ENCODE assay signal across 9 cellular contexts in genomic region chr11:108221401-108221800, GRCh38. TPM values are rescaled to one million over a fixed set of nuclear protein-coding genes. Genes with fewer than 3 reads are reported as not detected.
DNase-seq lines count a peak whose midpoint lies in the region; ATAC-seq, FAIRE-seq and TF ChIP-seq lines count a peak whose summit lies in the region.
"Had no signal": no experiment of that assay in that cellular context is flagged by ENCODE, and none has a peak within 500 bp of the region (broad histone marks: within the 10 kb centered on the region; RNA-seq: fewer than 3 reads in every experiment).

No MANE protein-coding gene starts in this region.

- peaks cover 3% of the 10 kb centered on the region for H3K36me3 Mint-ChIP-seq in astrocyte (ENCODE audit: low read depth, unreplicated experiment)
- peaks cover 17% of the 10 kb centered on the region for H3K36me3 Mint-ChIP-seq in effector memory CD8-positive, alpha-beta T cell (ENCODE audit: insufficient read depth)

- H3K27me3 Mint-ChIP-seq in astrocyte (ENCODE audit: low read depth, unreplicated experiment) = no peaks in the 10 kb centered on the region
- H3K27me3 Mint-ChIP-seq in effector memory CD8-positive, alpha-beta T cell = no peaks in the 10 kb centered on the region

- no peak overlapping the region for H3K4me3 Mint-ChIP-seq in astrocyte (ENCODE audit: unreplicated experiment)
- no peak overlapping the region for H3K4me3 Mint-ChIP-seq in effector memory CD8-positive, alpha-beta T cell

- TF ChIP-seq EP300 in SK-N-SH (IDR thresholded peaks at IDR 0.05; ENCODE audit: borderline replicate concordance in 1 of 2, low read depth in 1 of 2, low read length in 1 of 2) = no peak
- no peak for TF ChIP-seq EP300 in upper lobe of left lung (IDR thresholded peaks at IDR 0.05)

- H3K9me3 Mint-ChIP-seq in astrocyte (ENCODE audit: unreplicated experiment) = peaks cover 1% of the 10 kb centered on the region
- H3K9me3 Mint-ChIP-seq in effector memory CD8-positive, alpha-beta T cell = no peaks in the 10 kb centered on the region
- H3K9me3 Mint-ChIP-seq: activated naive CD4-positive, alpha-beta T cell treated with anti-CD3 and anti-CD28 coated beads, Interleukin-2, amount 50 U/mL, for 72 hours had no signal

- H3K4me3 ChIP-seq in SK-N-SH (ENCODE audit: low read depth in 2 of 2, low read length in 1 of 2) = peak overlapping the region; percentile 83 to 97
- H3K4me3 ChIP-seq in astrocyte (ENCODE audit: insufficient read depth, low read depth, low read length) = peak overlapping the region; percentile 100
- H3K4me3 ChIP-seq in left lung = peak overlapping the region; percentile 74 to 80
- peak overlapping the region; percentile 5 to 86 (median 76) for H3K4me3 ChIP-seq in upper lobe of left lung

- no peak for TF ChIP-seq POLR2A in upper lobe of left lung (IDR thresholded peaks at IDR 0.05)
- no peak for TF ChIP-seq POLR2A in H54 (IDR thresholded peaks at IDR 0.05; ENCODE audit: low read depth, low read length)

- peaks cover 4 to 10% of the 10 kb centered on the region in 2 experiments for H3K36me3 ChIP-seq in SK-N-SH (replicated peaks in 1 of 2; ENCODE audit: control insufficient read depth in 1 of 2, insufficient read depth in 2 of 2, low read length in 1 of 2)
- H3K36me3 ChIP-seq in astrocyte (ENCODE audit: insufficient read depth, low read length) = no peaks in the 10 kb centered on the region
- H3K36me3 ChIP-seq in left lung = no peaks in the 10 kb centered on the region
- H3K36me3 ChIP-seq in upper lobe of left lung = no peaks in the 10 kb centered on the region

- peaks cover 86% of the 10 kb centered on the region for H3K79me2 ChIP-seq in SK-N-SH (ENCODE audit: insufficient read depth)
- peaks cover 89% of the 10 kb centered on the region for H3K79me2 ChIP-seq in astrocyte (ENCODE audit: insufficient read depth, low read length)

- H3K4me1 ChIP-seq in SK-N-SH (ENCODE audit: control insufficient read depth in 1 of 2, insufficient read depth in 2 of 2, low read depth in 1 of 2, low read length in 1 of 2) (peaks cover 10 to 23% of the 10 kb centered on the region in 2 experiments; a peak in 3 of 4 replicates), astrocyte (ENCODE audit: insufficient read depth, low read length) (peaks cover 16% of the 10 kb centered on the region), left lung (peaks cover 7 to 60% of the 10 kb centered on the region in 2 donors), upper lobe of left lung (peaks cover 41 to 50% (median 43%) of the 10 kb centered on the region in 4 donors)

- H3K9me2 ChIP-seq in SK-N-SH = no peaks in the 10 kb centered on the region

- DNase-seq in SK-N-SH (no peak), astrocyte (ENCODE audit: low read depth) (peak; percentile 69), left lung (no peak), upper lobe of left lung (no peak), H54 (ENCODE audit: insufficient read length, low spot score) (no peak), ecto neural progenitor cell (ENCODE audit: low spot score) (no peak)
- no peak for DNase-seq in effector memory CD8-positive, alpha-beta T cell

- H3K27me3 ChIP-seq in SK-N-SH (ENCODE audit: insufficient read depth) (no peaks in the 10 kb centered on the region), astrocyte (ENCODE audit: insufficient read depth, low read length) (no peaks in the 10 kb centered on the region), left lung (no peaks in the 10 kb centered on the region), upper lobe of left lung (no peaks in the 10 kb centered on the region)

- H3K27ac Mint-ChIP-seq in astrocyte (ENCODE audit: unreplicated experiment) = peak overlapping the region; percentile 95
- no peak overlapping the region for H3K27ac Mint-ChIP-seq in effector memory CD8-positive, alpha-beta T cell
- H3K27ac Mint-ChIP-seq: activated naive CD4-positive, alpha-beta T cell treated with anti-CD3 and anti-CD28 coated beads, Interleukin-2, amount 50 U/mL, for 72 hours had no signal

- POLR2A ChIA-PET in SK-N-SH (lab: Yijun Ruan, JAX) = no interaction called here

- intact Hi-C loops in left lung (cut with DNase I) = no loop called here

- H2AFZ ChIP-seq in SK-N-SH (ENCODE audit: low read depth) = peak overlapping the region; percentile 77
- H2AFZ ChIP-seq in astrocyte (ENCODE audit: low read depth, low read length) = peak overlapping the region; percentile 33

- CTCF ChIA-PET in SK-N-SH (lab: Yijun Ruan, JAX) = interaction anchor here (1.2 to 3.6 kb wide), 5 partner anchors 64 to 427 kb away, joined by 3 to 9 read pairs (median 5); partner anchors contain the start of gene CUL5

- no peak for TF ChIP-seq RAD21 in SK-N-SH (IDR thresholded peaks at IDR 0.05; ENCODE audit: low read length)

- H3K9ac ChIP-seq in SK-N-SH (peak overlapping the region; percentile 93), astrocyte (ENCODE audit: low read length) (peak overlapping the region; percentile 98)

- H3K4me1 Mint-ChIP-seq in astrocyte (ENCODE audit: low read depth, unreplicated experiment) = peaks cover 22% of the 10 kb centered on the region
- peaks cover 48 to 69% of the 10 kb centered on the region in 2 donors for H3K4me1 Mint-ChIP-seq in effector memory CD8-positive, alpha-beta T cell (ENCODE audit: low read depth in 2 of 2)

- no peak for ATAC-seq in SK-N-SH treated with all-trans-retinoic acid at 6 μM for 48 hours
- no peak for ATAC-seq in left lung
- ATAC-seq in upper lobe of left lung (ENCODE audit: low FRiP score in 2 of 2) = no peak
- no peak for ATAC-seq in effector memory CD8-positive, alpha-beta T cell (replicated peaks)
- ATAC-seq: activated naive CD4-positive, alpha-beta T cell treated with anti-CD3 and anti-CD28 coated beads, Interleukin-2, amount 50 U/mL, for 72 hours had no signal

- peaks cover 9% of the 10 kb centered on the region for H3F3A ChIP-seq in SK-N-SH (replicated peaks; ENCODE audit: insufficient read depth)

- no peaks in the 10 kb centered on the region for H3K9me3 ChIP-seq in SK-N-SH
- no peaks in the 10 kb centered on the region for H3K9me3 ChIP-seq in astrocyte (ENCODE audit: insufficient read depth, low read depth, low read length)
- no peaks in the 10 kb centered on the region for H3K9me3 ChIP-seq in left lung
- no peaks in the 10 kb centered on the region for H3K9me3 ChIP-seq in upper lobe of left lung

- H3K4me2 ChIP-seq in SK-N-SH (peak overlapping the region; percentile 94), astrocyte (ENCODE audit: low read length) (peak overlapping the region; percentile 93)

- H4K20me1 ChIP-seq in SK-N-SH (ENCODE audit: insufficient read depth) = no peaks in the 10 kb centered on the region
- peaks cover 8% of the 10 kb centered on the region for H4K20me1 ChIP-seq in astrocyte (ENCODE audit: insufficient read depth, low read length)

- FAIRE-seq in astrocyte (lab: Jason Lieb, UNC) (no peak), H54 (lab: Jason Lieb, UNC) (no peak)

- H3K27ac ChIP-seq in SK-N-SH (ENCODE audit: low read depth in 2 of 2, low read length in 1 of 2) (peak overlapping the region; percentile 90 to 92; a peak in 3 of 4 replicates), astrocyte (ENCODE audit: low read depth, low read length) (peak overlapping the region; percentile 98), left lung (peak overlapping the region; percentile 94 to 99), upper lobe of left lung (peak overlapping the region; percentile 92 to 97 (median 94))

- whole genome bisulfite sequencing in SK-N-SH (ENCODE audit: low lambda C conversion rate) = 4% methylated on average over 13 of the region's 13 CpGs
- WGBS in upper lobe of left lung, 2 donors = 0% methylated on average over 13 of the region's 13 CpGs

- TF ChIP-seq CTCF in SK-N-SH (IDR thresholded peaks at IDR 0.05) = no peak
- no peak for TF ChIP-seq CTCF in astrocyte (IDR thresholded peaks at IDR 0.05; ENCODE audit: insufficient read depth, low read depth, low read length)
- no peak for TF ChIP-seq CTCF in left lung (IDR thresholded peaks at IDR 0.05)
- no peak for TF ChIP-seq CTCF in upper lobe of left lung (IDR thresholded peaks at IDR 0.05)

TF ChIP-seq in SK-N-SH treated with all-trans-retinoic acid at 6 μM for 48 hours, 23 proteins besides CTCF, POLR2A, EP300 and RAD21:
- TF ChIP-seq RARB (CRISPR knock-in tag; IDR thresholded peaks at IDR 0.05) (no peak), TCF4 (CRISPR knock-in tag; IDR thresholded peaks at IDR 0.05; ENCODE audit: borderline replicate concordance) (no peak), ZC3H10 (CRISPR knock-in tag; IDR thresholded peaks at IDR 0.05) (no peak), ZFP3 (CRISPR knock-in tag; IDR thresholded peaks at IDR 0.05) (no peak), GLIS3 (CRISPR knock-in tag; IDR thresholded peaks at IDR 0.05) (no peak), ZNF70 (CRISPR knock-in tag; IDR thresholded peaks at IDR 0.05) (no peak), ARNTL (CRISPR knock-in tag; IDR thresholded peaks at IDR 0.05; ENCODE audit: borderline replicate concordance, low read depth) (no peak), CSRNP3 (CRISPR knock-in tag; IDR thresholded peaks at IDR 0.05) (no peak), ISL1 (CRISPR knock-in tag; IDR thresholded peaks at IDR 0.05) (no peak), TOX (CRISPR knock-in tag; IDR thresholded peaks at IDR 0.05; ENCODE audit: borderline replicate concordance) (no peak)

RNA-seq across cellular contexts. Expression of gene NPAT, which starts 1.0 kb away (rescaled TPM):
- 2.1 and 3.0 TPM in 2 replicates for polyA plus RNA-seq in SK-N-SH (2012; rRNA removed)
- polyA plus RNA-seq in SK-N-SH (2012; cell fraction: cytosol; rRNA removed) = 3.0 and 3.2 TPM in 2 replicates
- 2.3 and 4.5 TPM in 2 replicates for polyA plus RNA-seq in SK-N-SH (2012; cell fraction: nucleus; rRNA removed)
- total RNA-seq in astrocyte = 10.3 and 10.4 TPM in 2 replicates
- 10 to 100 TPM; 13.6 to 14.2 TPM for total RNA-seq in left lung
- 10 to 100 TPM in 4 of 6 donors, 1 to 10 TPM in 2; 9.5 to 21.3 (median 12.8) TPM for total RNA-seq in upper lobe of left lung

RNA-seq across cellular contexts. Expression of gene ATM, which starts 1.5 kb away (rescaled TPM):
- 14.1 and 20.4 TPM in 2 replicates for polyA plus RNA-seq in SK-N-SH (2012; rRNA removed)
- 17.3 and 22.7 TPM in 2 replicates for polyA plus RNA-seq in SK-N-SH (2012; cell fraction: cytosol; rRNA removed)
- polyA plus RNA-seq in SK-N-SH (2012; cell fraction: nucleus; rRNA removed) = 24.4 and 55.9 TPM in 2 replicates
- total RNA-seq in astrocyte (51.2 and 59.0 TPM in 2 replicates), left lung (10 to 100 TPM; 69.1 to 79.4 TPM), upper lobe of left lung (100 to 1,000 TPM in 2 of 6 donors, 10 to 100 TPM in 4; 37.9 to 248 (median 62.6) TPM)
